25 cellular contexts compared by ENCODE assay signal in genomic region chr1:17134036-17134435, GRCh38. TPM values are rescaled to one million over a fixed set of nuclear protein-coding genes. Genes with fewer than 3 reads are reported as not detected.
"Had no signal": no experiment of that assay in that cellular context is flagged by ENCODE, and none has a peak within 500 bp of the region (broad histone marks: within the 10 kb centered on the region; RNA-seq: fewer than 3 reads in every experiment).

No MANE protein-coding gene starts in this region.

- H3K36me3 ChIP-seq: colonic mucosa, esophagus muscularis mucosa, gastroesophageal sphincter, heart right ventricle, lower lobe of right lung, right lobe of liver, suprapubic skin, transverse colon, upper lobe of right lung, uterus had no signal

- ATAC-seq: foreskin keratinocyte; gastroesophageal sphincter; left ventricle myocardium superior; stimulated activated naive CD8-positive, alpha-beta T cell treated with anti-CD3 and anti-CD28 coated beads, Interleukin-15, amount 100 ng/mL, for 72 hours; upper lobe of right lung had no signal

- H3K4me3 ChIP-seq: colonic mucosa, esophagus muscularis mucosa, gastroesophageal sphincter, heart right ventricle, lower lobe of right lung, right lobe of liver, suprapubic skin, transverse colon, upper lobe of right lung, uterus had no signal

- H3K4me1 ChIP-seq: colonic mucosa, esophagus muscularis mucosa, gastroesophageal sphincter, parathyroid adenoma, right lobe of liver, suprapubic skin, transverse colon, uterus had no signal

- H3K9me3 ChIP-seq: colonic mucosa, esophagus muscularis mucosa, heart right ventricle, lower lobe of right lung, right lobe of liver, suprapubic skin, transverse colon, upper lobe of right lung, uterus had no signal

- DNase-seq: colonic mucosa; effector CD8-positive, alpha-beta T cell; foreskin keratinocyte; heart right ventricle; hippocampal formation; left ventricle myocardium superior; lower lobe of right lung; naive B cell; right lobe of liver; small intestine; stimulated activated CD4-positive, alpha-beta T cell treated with anti-CD3 and anti-CD28 coated beads, Interleukin-1b, Interleukin-23, amount 100 ng/mL, for 48 hours; stimulated activated CD4-positive, alpha-beta T cell treated with anti-CD3 and anti-CD28 coated beads, Interleukin-4, amount 100 ng/mL, for 1 hour; stimulated activated CD8-positive, alpha-beta memory T cell treated with anti-CD3 and anti-CD28 coated beads, Interleukin-4, amount 100 ng/mL, for 48 hours; stimulated activated naive CD4-positive, alpha-beta T cell; stimulated activated naive CD8-positive, alpha-beta T cell treated with anti-CD3 and anti-CD28 coated beads, Interleukin-15, amount 100 ng/mL, for 72 hours; transverse colon; upper lobe of right lung; uterus had no signal

- H3K27ac ChIP-seq: colonic mucosa, esophagus muscularis mucosa, foreskin keratinocyte, gastroesophageal sphincter, heart right ventricle, lower lobe of right lung, parathyroid adenoma, right lobe of liver, suprapubic skin, transverse colon, upper lobe of right lung, uterus had no signal

RNA-seq across cellular contexts. Expression of gene PADI2, which starts 14.8 kb away (rescaled TPM):
- total RNA-seq: endothelial cell of umbilical vein; fibroblast of lung; natural killer cell treated with Interleukin-12 subunit alpha and Interleukin-12 subunit beta and Interleukin-15 and Interleukin-18, amount 100 ng/mL, for 72 hours had no signal
